In genomic region chr17:1684307-1685189, GRCh38 we compare ENCODE assay signal across 1 cellular context.
TF ChIP-seq lines count a peak whose summit lies in the region.

TSS of gene PRPF8 (minus strand) at chr17:1684867. CDS start at chr17:1684571, 296 bp downstream.

TF ChIP-seq in HEK293, 187 proteins besides CTCF, POLR2A, EP300 and RAD21 (continued from another document):
- TF ChIP-seq FEZF1 (tag by site-specific recombination; IDR thresholded peaks at IDR 0.05) (peak; percentile 91), ZNF514 (tag by site-specific recombination; IDR thresholded peaks at IDR 0.05) (no peak), ZBTB48 (tag by site-specific recombination; IDR thresholded peaks at IDR 0.05) (no peak), ATF2 (tag by site-specific recombination; IDR thresholded peaks at IDR 0.05; ENCODE audit: low read depth) (no peak), ELK4 (IDR thresholded peaks at IDR 0.05; ENCODE audit: borderline replicate concordance, low read depth, low read length) (no peak), BCL11A (tag by site-specific recombination; IDR thresholded peaks at IDR 0.05; ENCODE audit: low read depth) (no peak), ZIC2 (tag by site-specific recombination; IDR thresholded peaks at IDR 0.05) (peak; percentile 93), EGR2 (tag by site-specific recombination; IDR thresholded peaks at IDR 0.05; ENCODE audit: low read depth) (0 out of 2 replicates have a peak, but pooled peaks have one; percentile 8), AEBP2 (tag by site-specific recombination; IDR thresholded peaks at IDR 0.05; ENCODE audit: borderline replicate concordance) (no peak), ZNF366 (tag by site-specific recombination; conservative IDR thresholded peaks at IDR 0.05) (no peak), ZBTB26 (tag by site-specific recombination; optimal IDR thresholded peaks at IDR 0.05) (peak; percentile 79), ZSCAN30 (tag by site-specific recombination; IDR thresholded peaks at IDR 0.05) (no peak), ZNF560 (tag by site-specific recombination; IDR thresholded peaks at IDR 0.05; ENCODE audit: borderline replicate concordance) (no peak), ZNF639 (tag by site-specific recombination; IDR thresholded peaks at IDR 0.05) (no peak), ZNF354C (tag by site-specific recombination; IDR thresholded peaks at IDR 0.05; ENCODE audit: borderline replicate concordance, low read depth) (no peak), PRDM6 (tag by site-specific recombination; IDR thresholded peaks at IDR 0.05) (no peak), TRIM28 (IDR thresholded peaks at IDR 0.05; ENCODE audit: borderline replicate concordance, low read length) (peak; percentile 64; the same call in 1 of the 2 replicates), YY2 (tag by site-specific recombination; IDR thresholded peaks at IDR 0.05) (peak; percentile 96), ZNF391 (tag by site-specific recombination; IDR thresholded peaks at IDR 0.05; ENCODE audit: borderline replicate concordance, low read depth) (no peak), ZNF16 (tag by site-specific recombination; IDR thresholded peaks at IDR 0.05; ENCODE audit: low read depth) (no peak), ZNF404 (tag by site-specific recombination; IDR thresholded peaks at IDR 0.05) (no peak), ZSCAN18 (tag by site-specific recombination; IDR thresholded peaks at IDR 0.05) (no peak), YY1 (tag by site-specific recombination; IDR thresholded peaks at IDR 0.05) (peak; percentile 97), ZSCAN5A (tag by site-specific recombination; IDR thresholded peaks at IDR 0.05) (0 out of 2 replicates have a peak, but pooled peaks have one; percentile 40), ZNF248 (tag by site-specific recombination; IDR thresholded peaks at IDR 0.05) (no peak), ZFP69B (tag by site-specific recombination; IDR thresholded peaks at IDR 0.05) (peak; percentile 86), ZBTB49 (tag by site-specific recombination; IDR thresholded peaks at IDR 0.05; ENCODE audit: low read depth) (no peak), ZNF701 (tag by site-specific recombination; IDR thresholded peaks at IDR 0.05) (no peak), ZNF433 (tag by site-specific recombination; IDR thresholded peaks at IDR 0.05; ENCODE audit: low read depth) (no peak), ZBTB7A (tag by site-specific recombination; IDR thresholded peaks at IDR 0.05; ENCODE audit: low read depth) (no peak), BCL6B (tag by site-specific recombination; IDR thresholded peaks at IDR 0.05) (no peak), OSR2 (tag by site-specific recombination; IDR thresholded peaks at IDR 0.05) (no peak), ZNF146 (tag by site-specific recombination; IDR thresholded peaks at IDR 0.05) (0 out of 2 replicates have a peak, but pooled peaks have one; percentile 34), KLF9 (tag by site-specific recombination; IDR thresholded peaks at IDR 0.05; ENCODE audit: low read depth) (peak; percentile 98)
